Comparison of ENCODE assay signal across 8 cellular contexts in genomic region chr19:16896913-16897571, GRCh38. TPM values are rescaled to one million over a fixed set of nuclear protein-coding genes. Genes with fewer than 3 reads are reported as not detected.
A peak's percentile ranks its signal among the peaks of the same experiment; 100 is the strongest.
DNase-seq lines count a peak whose midpoint lies in the region; ATAC-seq, FAIRE-seq and TF ChIP-seq lines count a peak whose summit lies in the region.

No MANE protein-coding gene starts in this region.

- no peaks in the 10 kb centered on the region for H4K20me1 ChIP-seq in neural progenitor cell (ENCODE audit: low read depth)

- no peaks in the 10 kb centered on the region for H3K9me3 Mint-ChIP-seq in neural progenitor cell
- no peaks in the 10 kb centered on the region for H3K9me3 Mint-ChIP-seq in stimulated activated naive CD8-positive, alpha-beta T cell treated with anti-CD3 and anti-CD28 coated beads, Interleukin-15, Interleukin-2, amounts not matched to agents 100 ng/mL and 50 ng/mL, for 24 hours

- H2AFZ ChIP-seq in neural progenitor cell (replicated peaks) = peak overlapping the region; percentile 67

- H3K9me3 ChIP-seq in neural progenitor cell (ENCODE audit: low read depth) = no peaks in the 10 kb centered on the region

- peaks cover 16% of the 10 kb centered on the region for H3K27me3 Mint-ChIP-seq in neural progenitor cell (ENCODE audit: insufficient read depth, low read depth)
- H3K27me3 Mint-ChIP-seq in stimulated activated naive CD8-positive, alpha-beta T cell treated with anti-CD3 and anti-CD28 coated beads, Interleukin-15, Interleukin-2, amounts not matched to agents 100 ng/mL and 50 ng/mL, for 24 hours = peaks cover 16% of the 10 kb centered on the region

- peak overlapping the region; percentile 91 for H3K4me2 ChIP-seq in neural progenitor cell

- FAIRE-seq in frontal cortex (lab: Jason Lieb, UNC) = no peak

- no peaks in the 10 kb centered on the region for H3K4me1 ChIP-seq in neural progenitor cell

- no peak for TF ChIP-seq CTCF in neural progenitor cell (IDR thresholded peaks at IDR 0.05)

- DNase-seq in SHP77 (lab: John Stamatoyannopoulos, UW) = peak; percentile 92 to 93
- DNase-seq in activated gamma-delta T cell treated with anti-CD3 and anti-CD28 coated beads, Interleukin-2, amount 50 U/mL, for 16 hours (ENCODE audit: low read depth) = peak; percentile 35
- DNase-seq in frontal cortex (ENCODE audit: low spot score in 2 of 2) = peak; percentile 88 to 91
- peak; percentile 98 for DNase-seq in neural progenitor cell (ENCODE audit: low spot score)
- no peak for DNase-seq in NCI-H1417 treated with DMSO at 0.1 percent for 48 hours (lab: John Stamatoyannopoulos, UW)

- peaks cover 5% of the 10 kb centered on the region for H3F3A ChIP-seq in neural progenitor cell (ENCODE audit: low read depth)

- H3K27ac Mint-ChIP-seq in neural progenitor cell = no peak overlapping the region
- H3K27ac Mint-ChIP-seq in stimulated activated naive CD8-positive, alpha-beta T cell treated with anti-CD3 and anti-CD28 coated beads, Interleukin-15, Interleukin-2, amounts not matched to agents 100 ng/mL and 50 ng/mL, for 24 hours = peak overlapping the region; percentile 49

- H3K4me3 ChIP-seq in neural progenitor cell = peak overlapping the region; percentile 67

- peaks cover 18% of the 10 kb centered on the region for H3K4me1 Mint-ChIP-seq in neural progenitor cell
- H3K4me1 Mint-ChIP-seq in stimulated activated naive CD8-positive, alpha-beta T cell treated with anti-CD3 and anti-CD28 coated beads, Interleukin-15, Interleukin-2, amounts not matched to agents 100 ng/mL and 50 ng/mL, for 24 hours (ENCODE audit: low read depth) = peaks cover 22% of the 10 kb centered on the region

- H3K79me2 ChIP-seq in neural progenitor cell (ENCODE audit: low read depth) = no peaks in the 10 kb centered on the region

- TF ChIP-seq POLR2A in GM18526 (IDR thresholded peaks at IDR 0.05; ENCODE audit: extremely low read depth, insufficient read length) = peak; percentile 21

- no peaks in the 10 kb centered on the region for H3K36me3 Mint-ChIP-seq in neural progenitor cell
- no peaks in the 10 kb centered on the region for H3K36me3 Mint-ChIP-seq in stimulated activated naive CD8-positive, alpha-beta T cell treated with anti-CD3 and anti-CD28 coated beads, Interleukin-15, Interleukin-2, amounts not matched to agents 100 ng/mL and 50 ng/mL, for 24 hours (ENCODE audit: low read depth)

- peak; percentile 37 for ATAC-seq in HG03139 (IDR thresholded peaks at IDR 0.05; ENCODE audit: unreplicated experiment)

- peaks cover 33% of the 10 kb centered on the region for H3K27me3 ChIP-seq in neural progenitor cell

- H3K9ac ChIP-seq in neural progenitor cell = no peak overlapping the region

- peak overlapping the region; percentile 84 for H3K4me3 Mint-ChIP-seq in neural progenitor cell
- H3K4me3 Mint-ChIP-seq in stimulated activated naive CD8-positive, alpha-beta T cell treated with anti-CD3 and anti-CD28 coated beads, Interleukin-15, Interleukin-2, amounts not matched to agents 100 ng/mL and 50 ng/mL, for 24 hours = peak overlapping the region; percentile 57

- no peaks in the 10 kb centered on the region for H3K36me3 ChIP-seq in neural progenitor cell

- H3K27ac ChIP-seq in neural progenitor cell = no peak overlapping the region

RNA-seq across cellular contexts. Expression of gene F2RL3, which starts 8.2 kb away (rescaled TPM):
- under 0.01 TPM for total RNA-seq in frontal cortex
- 0.03 TPM in 1 of 2 replicates, not detected in the other for total RNA-seq in neural progenitor cell (ENCODE audit: low replicate concordance)
